In the genomic region with DNA sequence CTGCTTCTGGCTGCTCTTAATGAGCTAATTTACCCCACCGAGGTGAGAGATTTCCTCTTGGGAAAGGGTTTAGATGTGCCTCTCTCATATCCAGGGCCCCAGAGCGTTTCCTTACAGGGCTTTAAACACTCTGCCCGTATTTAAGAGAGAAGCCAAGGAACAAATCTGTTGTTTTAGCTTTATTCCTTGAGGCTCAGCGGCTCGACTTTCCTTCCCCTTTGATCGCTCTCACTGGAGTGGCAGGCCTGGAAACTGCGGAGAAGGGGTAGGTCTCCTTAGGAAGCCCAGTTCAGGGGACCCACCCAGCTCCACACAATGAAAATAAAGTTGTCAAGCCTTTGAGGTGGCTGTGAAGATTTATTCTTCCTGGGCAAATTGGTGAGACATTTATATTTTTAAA, we compare ENCODE assay signal across 1 cellular context.
TF ChIP-seq lines count a peak whose summit lies in the region.

No MANE protein-coding gene starts in this region.

TF ChIP-seq in GM23338, 12 proteins besides CTCF, POLR2A, EP300 and RAD21:
- TF ChIP-seq JUNB (IDR thresholded peaks at IDR 0.05; ENCODE audit: unreplicated experiment) (no peak), CREB1 (CRISPR knock-in tag; IDR thresholded peaks at IDR 0.05; ENCODE audit: low read depth) (no peak), EZH2phosphoT487 (IDR thresholded peaks at IDR 0.05; ENCODE audit: unreplicated experiment) (no peak), ZNF331 (CRISPR knock-in tag; IDR thresholded peaks at IDR 0.05; ENCODE audit: low read depth) (no peak), ZNF114 (CRISPR knock-in tag; IDR thresholded peaks at IDR 0.05) (no peak), EZH2 (IDR thresholded peaks at IDR 0.05; ENCODE audit: low read depth, unreplicated experiment) (no peak), STAT1 (IDR thresholded peaks at IDR 0.05; ENCODE audit: unreplicated experiment) (no peak), NANOG (IDR thresholded peaks at IDR 0.05; ENCODE audit: borderline replicate concordance) (no peak), POLR2AphosphoS5 (IDR thresholded peaks at IDR 0.05; ENCODE audit: low read depth) (no peak)
- TF ChIP-seq, protein P1, sequence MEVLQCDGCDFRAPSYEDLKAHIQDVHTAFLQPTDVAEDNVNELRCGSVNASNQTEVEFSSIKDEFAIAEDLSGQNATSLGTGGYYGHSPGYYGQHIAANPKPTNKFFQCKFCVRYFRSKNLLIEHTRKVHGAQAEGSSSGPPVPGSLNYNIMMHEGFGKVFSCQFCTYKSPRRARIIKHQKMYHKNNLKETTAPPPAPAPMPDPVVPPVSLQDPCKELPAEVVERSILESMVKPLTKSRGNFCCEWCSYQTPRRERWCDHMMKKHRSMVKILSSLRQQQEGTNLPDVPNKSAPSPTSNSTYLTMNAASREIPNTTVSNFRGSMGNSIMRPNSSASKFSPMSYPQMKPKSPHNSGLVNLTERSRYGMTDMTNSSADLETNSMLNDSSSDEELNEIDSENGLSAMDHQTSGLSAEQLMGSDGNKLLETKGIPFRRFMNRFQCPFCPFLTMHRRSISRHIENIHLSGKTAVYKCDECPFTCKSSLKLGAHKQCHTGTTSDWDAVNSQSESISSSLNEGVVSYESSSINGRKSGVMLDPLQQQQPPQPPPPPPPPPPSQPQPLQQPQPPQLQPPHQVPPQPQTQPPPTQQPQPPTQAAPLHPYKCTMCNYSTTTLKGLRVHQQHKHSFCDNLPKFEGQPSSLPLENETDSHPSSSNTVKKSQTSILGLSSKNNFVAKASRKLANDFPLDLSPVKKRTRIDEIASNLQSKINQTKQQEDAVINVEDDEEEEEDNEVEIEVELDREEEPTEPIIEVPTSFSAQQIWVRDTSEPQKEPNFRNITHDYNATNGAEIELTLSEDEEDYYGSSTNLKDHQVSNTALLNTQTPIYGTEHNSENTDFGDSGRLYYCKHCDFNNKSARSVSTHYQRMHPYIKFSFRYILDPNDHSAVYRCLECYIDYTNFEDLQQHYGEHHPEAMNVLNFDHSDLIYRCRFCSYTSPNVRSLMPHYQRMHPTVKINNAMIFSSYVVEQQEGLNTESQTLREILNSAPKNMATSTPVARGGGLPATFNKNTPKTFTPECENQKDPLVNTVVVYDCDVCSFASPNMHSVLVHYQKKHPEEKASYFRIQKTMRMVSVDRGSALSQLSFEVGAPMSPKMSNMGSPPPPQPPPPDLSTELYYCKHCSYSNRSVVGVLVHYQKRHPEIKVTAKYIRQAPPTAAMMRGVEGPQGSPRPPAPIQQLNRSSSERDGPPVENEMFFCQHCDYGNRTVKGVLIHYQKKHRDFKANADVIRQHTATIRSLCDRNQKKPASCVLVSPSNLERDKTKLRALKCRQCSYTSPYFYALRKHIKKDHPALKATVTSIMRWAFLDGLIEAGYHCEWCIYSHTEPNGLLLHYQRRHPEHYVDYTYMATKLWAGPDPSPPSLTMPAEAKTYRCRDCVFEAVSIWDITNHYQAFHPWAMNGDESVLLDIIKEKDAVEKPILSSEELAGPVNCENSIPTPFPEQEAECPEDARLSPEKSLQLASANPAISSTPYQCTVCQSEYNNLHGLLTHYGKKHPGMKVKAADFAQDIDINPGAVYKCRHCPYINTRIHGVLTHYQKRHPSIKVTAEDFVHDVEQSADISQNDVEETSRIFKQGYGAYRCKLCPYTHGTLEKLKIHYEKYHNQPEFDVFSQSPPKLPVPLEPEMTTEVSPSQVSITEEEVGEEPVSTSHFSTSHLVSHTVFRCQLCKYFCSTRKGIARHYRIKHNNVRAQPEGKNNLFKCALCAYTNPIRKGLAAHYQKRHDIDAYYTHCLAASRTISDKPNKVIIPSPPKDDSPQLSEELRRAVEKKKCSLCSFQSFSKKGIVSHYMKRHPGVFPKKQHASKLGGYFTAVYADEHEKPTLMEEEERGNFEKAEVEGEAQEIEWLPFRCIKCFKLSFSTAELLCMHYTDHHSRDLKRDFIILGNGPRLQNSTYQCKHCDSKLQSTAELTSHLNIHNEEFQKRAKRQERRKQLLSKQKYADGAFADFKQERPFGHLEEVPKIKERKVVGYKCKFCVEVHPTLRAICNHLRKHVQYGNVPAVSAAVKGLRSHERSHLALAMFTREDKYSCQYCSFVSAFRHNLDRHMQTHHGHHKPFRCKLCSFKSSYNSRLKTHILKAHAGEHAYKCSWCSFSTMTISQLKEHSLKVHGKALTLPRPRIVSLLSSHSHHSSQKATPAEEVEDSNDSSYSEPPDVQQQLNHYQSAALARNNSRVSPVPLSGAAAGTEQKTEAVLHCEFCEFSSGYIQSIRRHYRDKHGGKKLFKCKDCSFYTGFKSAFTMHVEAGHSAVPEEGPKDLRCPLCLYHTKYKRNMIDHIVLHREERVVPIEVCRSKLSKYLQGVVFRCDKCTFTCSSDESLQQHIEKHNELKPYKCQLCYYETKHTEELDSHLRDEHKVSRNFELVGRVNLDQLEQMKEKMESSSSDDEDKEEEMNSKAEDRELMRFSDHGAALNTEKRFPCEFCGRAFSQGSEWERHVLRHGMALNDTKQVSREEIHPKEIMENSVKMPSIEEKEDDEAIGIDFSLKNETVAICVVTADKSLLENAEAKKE (CRISPR knock-in tag; IDR thresholded peaks at IDR 0.05): no peak
- TF ChIP-seq, protein P2, sequence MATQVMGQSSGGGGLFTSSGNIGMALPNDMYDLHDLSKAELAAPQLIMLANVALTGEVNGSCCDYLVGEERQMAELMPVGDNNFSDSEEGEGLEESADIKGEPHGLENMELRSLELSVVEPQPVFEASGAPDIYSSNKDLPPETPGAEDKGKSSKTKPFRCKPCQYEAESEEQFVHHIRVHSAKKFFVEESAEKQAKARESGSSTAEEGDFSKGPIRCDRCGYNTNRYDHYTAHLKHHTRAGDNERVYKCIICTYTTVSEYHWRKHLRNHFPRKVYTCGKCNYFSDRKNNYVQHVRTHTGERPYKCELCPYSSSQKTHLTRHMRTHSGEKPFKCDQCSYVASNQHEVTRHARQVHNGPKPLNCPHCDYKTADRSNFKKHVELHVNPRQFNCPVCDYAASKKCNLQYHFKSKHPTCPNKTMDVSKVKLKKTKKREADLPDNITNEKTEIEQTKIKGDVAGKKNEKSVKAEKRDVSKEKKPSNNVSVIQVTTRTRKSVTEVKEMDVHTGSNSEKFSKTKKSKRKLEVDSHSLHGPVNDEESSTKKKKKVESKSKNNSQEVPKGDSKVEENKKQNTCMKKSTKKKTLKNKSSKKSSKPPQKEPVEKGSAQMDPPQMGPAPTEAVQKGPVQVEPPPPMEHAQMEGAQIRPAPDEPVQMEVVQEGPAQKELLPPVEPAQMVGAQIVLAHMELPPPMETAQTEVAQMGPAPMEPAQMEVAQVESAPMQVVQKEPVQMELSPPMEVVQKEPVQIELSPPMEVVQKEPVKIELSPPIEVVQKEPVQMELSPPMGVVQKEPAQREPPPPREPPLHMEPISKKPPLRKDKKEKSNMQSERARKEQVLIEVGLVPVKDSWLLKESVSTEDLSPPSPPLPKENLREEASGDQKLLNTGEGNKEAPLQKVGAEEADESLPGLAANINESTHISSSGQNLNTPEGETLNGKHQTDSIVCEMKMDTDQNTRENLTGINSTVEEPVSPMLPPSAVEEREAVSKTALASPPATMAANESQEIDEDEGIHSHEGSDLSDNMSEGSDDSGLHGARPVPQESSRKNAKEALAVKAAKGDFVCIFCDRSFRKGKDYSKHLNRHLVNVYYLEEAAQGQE (IDR thresholded peaks at IDR 0.05; ENCODE audit: unreplicated experiment): no peak
- TF ChIP-seq, protein P3, sequence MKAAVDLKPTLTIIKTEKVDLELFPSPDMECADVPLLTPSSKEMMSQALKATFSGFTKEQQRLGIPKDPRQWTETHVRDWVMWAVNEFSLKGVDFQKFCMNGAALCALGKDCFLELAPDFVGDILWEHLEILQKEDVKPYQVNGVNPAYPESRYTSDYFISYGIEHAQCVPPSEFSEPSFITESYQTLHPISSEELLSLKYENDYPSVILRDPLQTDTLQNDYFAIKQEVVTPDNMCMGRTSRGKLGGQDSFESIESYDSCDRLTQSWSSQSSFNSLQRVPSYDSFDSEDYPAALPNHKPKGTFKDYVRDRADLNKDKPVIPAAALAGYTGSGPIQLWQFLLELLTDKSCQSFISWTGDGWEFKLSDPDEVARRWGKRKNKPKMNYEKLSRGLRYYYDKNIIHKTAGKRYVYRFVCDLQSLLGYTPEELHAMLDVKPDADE (IDR thresholded peaks at IDR 0.05): no peak
